Comparison of ENCODE assay signal across 1 cellular context in the genomic region with DNA sequence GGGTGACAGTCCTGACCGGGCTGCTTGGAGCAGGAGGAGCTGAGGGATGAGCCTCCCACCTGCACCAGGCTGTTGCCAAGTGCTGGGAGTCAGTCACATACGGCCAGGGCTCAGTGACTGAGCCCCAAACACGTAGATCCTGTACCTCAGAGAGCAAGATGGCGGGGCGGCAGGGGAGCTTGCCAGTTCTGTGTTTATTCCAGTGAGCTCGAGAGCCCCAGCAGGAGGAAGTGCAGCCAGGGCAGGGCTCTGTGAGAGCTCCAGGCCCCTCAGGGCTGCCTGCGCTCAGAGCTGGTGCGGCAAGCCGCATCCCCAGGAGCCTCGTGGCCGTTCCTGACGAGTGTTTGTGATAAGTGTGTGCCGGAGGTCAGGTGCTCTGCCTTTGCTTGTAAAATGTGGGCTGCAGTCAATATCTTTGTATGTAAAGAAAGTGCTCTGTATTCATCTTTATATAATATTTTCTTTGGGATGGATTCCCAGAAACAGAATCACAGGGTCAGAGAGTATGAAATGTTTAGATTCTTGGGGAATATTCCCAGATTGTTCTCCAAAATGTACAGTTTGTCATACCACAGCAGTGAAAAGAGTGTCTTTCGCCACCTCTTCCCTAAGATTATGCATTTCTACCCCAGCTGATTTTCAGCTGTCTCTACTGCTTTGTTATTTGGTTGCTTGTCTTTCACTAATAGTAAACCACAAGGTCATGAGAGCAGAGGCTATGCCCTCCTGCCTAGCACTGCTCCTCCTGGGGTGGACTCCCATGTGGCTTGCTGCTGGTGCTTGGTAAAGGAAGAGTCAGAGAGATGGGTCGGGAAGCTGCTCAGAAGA.
TF ChIP-seq lines count a peak whose summit lies in the region.

No MANE protein-coding gene starts in this region.

TF ChIP-seq in HepG2, 621 proteins besides CTCF, POLR2A, EP300 and RAD21:
- TF ChIP-seq AGO2 (optimal IDR thresholded peaks at IDR 0.05; ENCODE audit: low read depth, low read length): peak; percentile 31
- no peak for TF ChIP-seq TOE1 (CRISPR knock-in tag; IDR thresholded peaks at IDR 0.05)
- no peak for TF ChIP-seq ADNP (CRISPR knock-in tag; IDR thresholded peaks at IDR 0.05)
